In genomic region chr13:32042567-32042966, GRCh38 we compare ENCODE assay signal across 15 cellular contexts.
"Had no signal": no experiment of that assay in that cellular context is flagged by ENCODE, and none has a peak within 500 bp of the region (broad histone marks: within the 10 kb centered on the region; RNA-seq: fewer than 3 reads in every experiment).

No MANE protein-coding gene starts in this region.

- ATAC-seq: psoas muscle; sciatic nerve; stimulated activated naive B cell treated with anti-CD40 and anti-IgM and Interleukin-4, amounts not matched to agents 10 μg/mL and 1 μg/mL and 100 μg/mL, for 72 hours had no signal

- H3K4me1 ChIP-seq: psoas muscle had no signal

- H3K27me3 ChIP-seq: spleen had no signal

- H3K27ac Mint-ChIP-seq: nephron progenitor cell; stimulated activated naive B cell treated with anti-CD40 and anti-IgM and Interleukin-4, amounts not matched to agents 10 μg/mL and 1 μg/mL and 100 μg/mL, for 72 hours; type B pancreatic cell had no signal

- FAIRE-seq: kidney had no signal

- H3K9me3 Mint-ChIP-seq: nephron progenitor cell, type B pancreatic cell had no signal

- DNase-seq: activated CD4-positive, CD25-positive, alpha-beta regulatory T cell treated with anti-CD3 and anti-CD28 coated beads, Interleukin-2, amount 50 U/mL, for 72 hours; activated gamma-delta T cell treated with Interleukin-2 at 50 U/mL for 16 hours; caudate nucleus; effector CD8-positive, alpha-beta T cell; kidney; left ventricle myocardium inferior; mesenchymal stem cell; nephron progenitor cell; psoas muscle; spleen; stimulated activated CD4-positive, alpha-beta T cell treated with anti-CD3 and anti-CD28 coated beads, Interleukin-1b, Interleukin-23, amount 100 ng/mL, for 48 hours; stimulated activated naive B cell treated with anti-CD40 and anti-IgM and Interleukin-4, amounts not matched to agents 10 μg/mL and 1 μg/mL and 100 μg/mL, for 72 hours had no signal

- H3K4me3 ChIP-seq: coronary artery, left ventricle myocardium inferior, psoas muscle, spleen had no signal

- H3K36me3 ChIP-seq: left ventricle myocardium inferior had no signal

- H3K9me3 ChIP-seq: left ventricle myocardium inferior, psoas muscle, spleen had no signal

- H3K27ac ChIP-seq: left ventricle myocardium inferior, psoas muscle had no signal

- H3K36me3 Mint-ChIP-seq: type B pancreatic cell had no signal

- H3K4me3 Mint-ChIP-seq: nephron progenitor cell; stimulated activated naive B cell treated with anti-CD40 and anti-IgM and Interleukin-4, amounts not matched to agents 10 μg/mL and 1 μg/mL and 100 μg/mL, for 72 hours; type B pancreatic cell had no signal

- H3K27me3 Mint-ChIP-seq: stimulated activated naive B cell treated with anti-CD40 and anti-IgM and Interleukin-4, amounts not matched to agents 10 μg/mL and 1 μg/mL and 100 μg/mL, for 72 hours; type B pancreatic cell had no signal
